In genomic region chr1:221791846-221792245, GRCh38 we compare ENCODE assay signal across 21 cellular contexts. TPM values are rescaled to one million over a fixed set of nuclear protein-coding genes. Genes with fewer than 3 reads are reported as not detected.
DNase-seq lines count a peak whose midpoint lies in the region; ATAC-seq and TF ChIP-seq lines count a peak whose summit lies in the region.
"Had no signal": no experiment of that assay in that cellular context is flagged by ENCODE, and none has a peak within 500 bp of the region (broad histone marks: within the 10 kb centered on the region; RNA-seq: fewer than 3 reads in every experiment).

No MANE protein-coding gene starts in this region.

- DNase-seq in natural killer cell (no peak), dermis blood vessel endothelial cell (peak; percentile 5), memory B cell (ENCODE audit: low spot score in 2 of 2) (no peak), tibial artery (no peak), RKO (ENCODE audit: low spot score) (no peak), activated gamma-delta T cell (lab: John Stamatoyannopoulos, UW) (no peak)
- no peak for DNase-seq in natural killer cell treated with Interleukin-12 subunit alpha and Interleukin-12 subunit beta and Interleukin-15 and Interleukin-18, amount 100 ng/mL, for 72 hours (ENCODE audit: low spot score)
- DNase-seq: AML-193; Calu3; CD8-positive, alpha-beta T cell; DMS 273 treated with DMSO at 0.1 percent for 48 hours; DMS53; DND-41; EL; H9 had no signal

- ATAC-seq in natural killer cell, result no peak
- ATAC-seq in natural killer cell treated with Interleukin-12 subunit alpha and Interleukin-12 subunit beta and Interleukin-15 and Interleukin-18, amount 100 ng/mL, for 72 hours, result no peak
- no peak for ATAC-seq in memory B cell (ENCODE audit: low read depth)
- ATAC-seq: A549; CD8-positive, alpha-beta T cell; GM12878 had no signal

- no peak overlapping the region for H3K4me3 ChIP-seq in tibial artery
- H3K4me3 ChIP-seq: A549, BLaER1, GM12878 had no signal

- H3K9me3 ChIP-seq in tibial artery, result no peaks in the 10 kb centered on the region
- H3K9me3 ChIP-seq: A549, BLaER1 had no signal

- no peak for TF ChIP-seq CTCF in natural killer cell (IDR thresholded peaks at IDR 0.05)
- TF ChIP-seq CTCF in tibial artery (IDR thresholded peaks at IDR 0.05), result no peak

- no peaks in the 10 kb centered on the region for H3K27me3 ChIP-seq in tibial artery
- H3K27me3 ChIP-seq: BLaER1 had no signal

- H3K36me3 Mint-ChIP-seq in natural killer cell (no peaks in the 10 kb centered on the region), memory B cell (peaks cover 1% of the 10 kb centered on the region)
- peaks cover 5% of the 10 kb centered on the region for H3K36me3 Mint-ChIP-seq in natural killer cell treated with Interleukin-12 subunit alpha and Interleukin-12 subunit beta and Interleukin-15 and Interleukin-18, amount 100 ng/mL, for 72 hours
- H3K36me3 Mint-ChIP-seq: CD14-positive monocyte; CD8-positive, alpha-beta T cell had no signal

- H3K4me1 Mint-ChIP-seq in natural killer cell (peaks cover 20 to 26% of the 10 kb centered on the region in 2 donors), memory B cell (peaks cover 31% of the 10 kb centered on the region)
- H3K4me1 Mint-ChIP-seq in natural killer cell treated with Interleukin-12 subunit alpha and Interleukin-12 subunit beta and Interleukin-15 and Interleukin-18, amount 100 ng/mL, for 72 hours (ENCODE audit: low read depth in 2 of 2), result peaks cover 37 to 48% of the 10 kb centered on the region in 2 donors

- H3K27ac Mint-ChIP-seq in natural killer cell (peak overlapping the region; percentile 57 to 88), memory B cell (peak overlapping the region; percentile 99)
- no peak overlapping the region for H3K27ac Mint-ChIP-seq in natural killer cell treated with Interleukin-12 subunit alpha and Interleukin-12 subunit beta and Interleukin-15 and Interleukin-18, amount 100 ng/mL, for 72 hours
- H3K27ac Mint-ChIP-seq: CD14-positive monocyte; CD8-positive, alpha-beta T cell; H9 had no signal

- no peaks in the 10 kb centered on the region for H3K36me3 ChIP-seq in tibial artery
- H3K36me3 ChIP-seq: BLaER1 had no signal

- intact Hi-C loops in natural killer cell (cut with micrococcal nuclease) (loop anchor here (5.0 kb wide), 1 partner anchor 270 kb away; no protein-coding TSS in a partner anchor), tibial artery (cut with DNase I; ENCODE audit: low total_unique reads) (no loop called here)

- H3K4me3 Mint-ChIP-seq in natural killer cell (no peak overlapping the region), memory B cell (no peak overlapping the region)
- H3K4me3 Mint-ChIP-seq in natural killer cell treated with Interleukin-12 subunit alpha and Interleukin-12 subunit beta and Interleukin-15 and Interleukin-18, amount 100 ng/mL, for 72 hours, result no peak overlapping the region
- H3K4me3 Mint-ChIP-seq: CD14-positive monocyte; CD8-positive, alpha-beta T cell; H9 had no signal

- H3K27ac ChIP-seq in tibial artery, result no peak overlapping the region
- H3K27ac ChIP-seq: 22Rv1, A549, BLaER1 had no signal

- H3K27me3 Mint-ChIP-seq in natural killer cell (ENCODE audit: low read depth in 2 of 2) (no peaks in the 10 kb centered on the region), memory B cell (no peaks in the 10 kb centered on the region)
- no peaks in the 10 kb centered on the region for H3K27me3 Mint-ChIP-seq in natural killer cell treated with Interleukin-12 subunit alpha and Interleukin-12 subunit beta and Interleukin-15 and Interleukin-18, amount 100 ng/mL, for 72 hours

- no peaks in the 10 kb centered on the region for H3K4me1 ChIP-seq in tibial artery
- H3K4me1 ChIP-seq: A549 had no signal

- H3K9me3 Mint-ChIP-seq in natural killer cell (no peaks in the 10 kb centered on the region), memory B cell (no peaks in the 10 kb centered on the region)
- H3K9me3 Mint-ChIP-seq in natural killer cell treated with Interleukin-12 subunit alpha and Interleukin-12 subunit beta and Interleukin-15 and Interleukin-18, amount 100 ng/mL, for 72 hours, result no peaks in the 10 kb centered on the region
- H3K9me3 Mint-ChIP-seq: CD8-positive, alpha-beta T cell; H9 had no signal

RNA-seq across cellular contexts. Expression of gene DUSP10, which starts 50.0 kb away (rescaled TPM):
- 100 to 1,000 TPM; 109 to 231 (median 210) TPM for total RNA-seq in natural killer cell
- total RNA-seq in natural killer cell treated with Interleukin-12 subunit alpha and Interleukin-12 subunit beta and Interleukin-15 and Interleukin-18, amount 100 ng/mL, for 72 hours, result 10 to 100 TPM; 43.3 to 85.2 TPM
- 4.2 and 5.8 TPM in 2 replicates for total RNA-seq in dermis blood vessel endothelial cell
- total RNA-seq: G401 had no signal

Comparison
In these comparisons a context has a peak if more than half of its experiments do, and no peak if none do; other contexts are left out.
1. H3K27ac Mint-ChIP-seq: peak in natural killer cell (2 of 2) and memory B cell (single experiment); none in natural killer cell treated with Interleukin-12 subunit alpha and Interleukin-12 subunit beta and Interleukin-15 and Interleukin-18, amount 100 ng/mL, for 72 hours (0 of 2).